ENCODE assay signal across 8 cellular contexts in the genomic region with DNA sequence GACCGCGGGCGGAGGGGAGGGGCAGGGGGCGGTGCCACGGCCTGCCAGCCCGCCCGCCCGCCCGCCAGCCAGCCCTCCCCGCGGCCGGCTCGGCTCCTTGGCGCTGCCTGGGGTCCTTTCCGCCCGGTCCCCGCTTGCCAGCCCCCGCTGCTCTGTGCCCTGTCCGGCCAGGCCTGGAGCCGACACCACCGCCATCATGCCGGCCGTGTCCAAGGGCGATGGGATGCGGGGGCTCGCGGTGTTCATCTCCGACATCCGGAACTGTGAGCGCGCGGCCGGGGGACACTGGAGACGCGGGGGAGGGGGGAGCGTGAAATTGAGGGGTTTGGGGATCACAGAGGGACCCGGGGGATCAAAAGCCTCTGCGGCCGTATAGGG. TPM values are rescaled to one million over a fixed set of nuclear protein-coding genes. Genes with fewer than 3 reads are reported as not detected.
DNase-seq lines count a peak whose midpoint lies in the region; ATAC-seq and FAIRE-seq lines count a peak whose summit lies in the region.

A gene (plus strand): TSS at position 64 of the 378 bp plus-strand sequence. CDS start 133 bp downstream, at position 197.

- ATAC-seq in left ventricle myocardium superior = no peak

- H3K36me3 Mint-ChIP-seq in activated CD4-positive, alpha-beta T cell treated with anti-CD3 and anti-CD28 coated beads, Interleukin-2, amount 10 ng/mL, durations not matched to agents 24 days and 14 days (ENCODE audit: low read depth) = peaks cover 6% of the 10 kb centered on the region
- H3K36me3 Mint-ChIP-seq in activated T-helper 2 cell treated with anti-CD3 and anti-CD28 coated beads, Interferon-gamma antibody, Interleukin-2, Interleukin-4, amounts not matched to agents 10 μg/mL and 5 μg/mL and 100 μg/mL, durations not matched to agents 14 hours and 24 hours and 36 hours (ENCODE audit: low read depth) = peaks cover 6% of the 10 kb centered on the region

- no peak for FAIRE-seq in GM19239 (lab: Jason Lieb, UNC)

- H3K4me3 Mint-ChIP-seq in activated CD4-positive, alpha-beta T cell treated with anti-CD3 and anti-CD28 coated beads, Interleukin-2, amount 10 ng/mL, durations not matched to agents 24 days and 14 days = peak within 1 kb of the TSS; percentile 91
- peak within 1 kb of the TSS; percentile 96 for H3K4me3 Mint-ChIP-seq in activated T-helper 2 cell treated with anti-CD3 and anti-CD28 coated beads, Interferon-gamma antibody, Interleukin-2, Interleukin-4, amounts not matched to agents 10 μg/mL and 5 μg/mL and 100 μg/mL, durations not matched to agents 14 hours and 24 hours and 36 hours (ENCODE audit: low read depth)

- no peaks in the 10 kb centered on the region for H3K27me3 Mint-ChIP-seq in activated CD4-positive, alpha-beta T cell treated with anti-CD3 and anti-CD28 coated beads, Interleukin-2, amount 10 ng/mL, durations not matched to agents 24 days and 14 days
- no peaks in the 10 kb centered on the region for H3K27me3 Mint-ChIP-seq in activated T-helper 2 cell treated with anti-CD3 and anti-CD28 coated beads, Interferon-gamma antibody, Interleukin-2, Interleukin-4, amounts not matched to agents 10 μg/mL and 5 μg/mL and 100 μg/mL, durations not matched to agents 14 hours and 24 hours and 36 hours (ENCODE audit: low read depth)

- peak within 1 kb of the TSS; percentile 79 for H3K4me3 ChIP-seq in skeletal muscle cell (ENCODE audit: low read depth, low read length)

- intact Hi-C loops in activated CD4-positive, alpha-beta T cell treated with anti-CD3 and anti-CD28 coated beads, Interleukin-2, amount 10 ng/mL, durations not matched to agents 24 days and 14 days (cut with micrococcal nuclease) = loop anchor here (1.0 to 5.0 kb wide), 7 partner anchors 46 to 176 kb away; a partner anchor contains a TSS
- intact Hi-C loops in activated T-helper 2 cell treated with anti-CD3 and anti-CD28 coated beads, Interferon-gamma antibody, Interleukin-2, Interleukin-4, amounts not matched to agents 10 μg/mL and 5 μg/mL and 100 μg/mL, durations not matched to agents 14 hours and 24 hours and 36 hours (cut with micrococcal nuclease) = loop anchor here (1.0 to 2.0 kb wide), 5 partner anchors 46 to 127 kb away; a partner anchor contains a TSS
- intact Hi-C loops in left ventricle myocardium superior (cut with micrococcal nuclease) = no loop called here

- DNase-seq in activated CD4-positive, alpha-beta T cell treated with anti-CD3 and anti-CD28 coated beads, Interleukin-2, amount 10 ng/mL, durations not matched to agents 24 days and 14 days = no peak
- no peak for DNase-seq in activated CD4-positive, alpha-beta T cell treated with anti-CD3 and anti-CD28 coated beads for 48 hours
- DNase-seq in activated T-helper 2 cell treated with anti-CD3 and anti-CD28 coated beads, Interferon-gamma antibody, Interleukin-2, Interleukin-4, amounts not matched to agents 10 μg/mL and 5 μg/mL and 100 μg/mL, durations not matched to agents 14 hours and 24 hours and 36 hours (ENCODE audit: low spot score) = no peak
- no peak for DNase-seq in left ventricle myocardium superior
- DNase-seq in skeletal muscle cell (ENCODE audit: low read depth) = no peak
- no peak for DNase-seq in GM19239 (ENCODE audit: insufficient read length, low spot score)
- DNase-seq in T1000 (lab: John Stamatoyannopoulos, UW) = no peak
- DNase-seq in NCI-H510A (lab: John Stamatoyannopoulos, UW) = no peak

- H3K9me3 Mint-ChIP-seq in activated CD4-positive, alpha-beta T cell treated with anti-CD3 and anti-CD28 coated beads, Interleukin-2, amount 10 ng/mL, durations not matched to agents 24 days and 14 days = no peaks in the 10 kb centered on the region
- no peaks in the 10 kb centered on the region for H3K9me3 Mint-ChIP-seq in activated T-helper 2 cell treated with anti-CD3 and anti-CD28 coated beads, Interferon-gamma antibody, Interleukin-2, Interleukin-4, amounts not matched to agents 10 μg/mL and 5 μg/mL and 100 μg/mL, durations not matched to agents 14 hours and 24 hours and 36 hours

- peaks cover 32% of the 10 kb centered on the region for H3K4me1 Mint-ChIP-seq in activated CD4-positive, alpha-beta T cell treated with anti-CD3 and anti-CD28 coated beads, Interleukin-2, amount 10 ng/mL, durations not matched to agents 24 days and 14 days
- peaks cover 18% of the 10 kb centered on the region for H3K4me1 Mint-ChIP-seq in activated T-helper 2 cell treated with anti-CD3 and anti-CD28 coated beads, Interferon-gamma antibody, Interleukin-2, Interleukin-4, amounts not matched to agents 10 μg/mL and 5 μg/mL and 100 μg/mL, durations not matched to agents 14 hours and 24 hours and 36 hours (ENCODE audit: low read depth)

- H3K27ac Mint-ChIP-seq in activated CD4-positive, alpha-beta T cell treated with anti-CD3 and anti-CD28 coated beads, Interleukin-2, amount 10 ng/mL, durations not matched to agents 24 days and 14 days = peak within 1 kb of the TSS; percentile 92
- peak within 1 kb of the TSS; percentile 89 for H3K27ac Mint-ChIP-seq in activated T-helper 2 cell treated with anti-CD3 and anti-CD28 coated beads, Interferon-gamma antibody, Interleukin-2, Interleukin-4, amounts not matched to agents 10 μg/mL and 5 μg/mL and 100 μg/mL, durations not matched to agents 14 hours and 24 hours and 36 hours

RNA-seq across cellular contexts. Expression of the gene that starts here (rescaled TPM):
- 61.8 and 68.0 TPM in 2 replicates for total RNA-seq in activated CD4-positive, alpha-beta T cell treated with anti-CD3 and anti-CD28 coated beads, Interleukin-2, amount 10 ng/mL, durations not matched to agents 24 days and 14 days
- total RNA-seq in activated T-helper 2 cell treated with anti-CD3 and anti-CD28 coated beads, Interferon-gamma antibody, Interleukin-2, Interleukin-4, amounts not matched to agents 10 μg/mL and 5 μg/mL and 100 μg/mL, durations not matched to agents 14 hours and 24 hours and 36 hours = 61.9 and 65.4 TPM in 2 replicates
- total RNA-seq in left ventricle myocardium superior = 73.1 TPM
